8 cellular contexts compared by ENCODE assay signal in the genomic region with DNA sequence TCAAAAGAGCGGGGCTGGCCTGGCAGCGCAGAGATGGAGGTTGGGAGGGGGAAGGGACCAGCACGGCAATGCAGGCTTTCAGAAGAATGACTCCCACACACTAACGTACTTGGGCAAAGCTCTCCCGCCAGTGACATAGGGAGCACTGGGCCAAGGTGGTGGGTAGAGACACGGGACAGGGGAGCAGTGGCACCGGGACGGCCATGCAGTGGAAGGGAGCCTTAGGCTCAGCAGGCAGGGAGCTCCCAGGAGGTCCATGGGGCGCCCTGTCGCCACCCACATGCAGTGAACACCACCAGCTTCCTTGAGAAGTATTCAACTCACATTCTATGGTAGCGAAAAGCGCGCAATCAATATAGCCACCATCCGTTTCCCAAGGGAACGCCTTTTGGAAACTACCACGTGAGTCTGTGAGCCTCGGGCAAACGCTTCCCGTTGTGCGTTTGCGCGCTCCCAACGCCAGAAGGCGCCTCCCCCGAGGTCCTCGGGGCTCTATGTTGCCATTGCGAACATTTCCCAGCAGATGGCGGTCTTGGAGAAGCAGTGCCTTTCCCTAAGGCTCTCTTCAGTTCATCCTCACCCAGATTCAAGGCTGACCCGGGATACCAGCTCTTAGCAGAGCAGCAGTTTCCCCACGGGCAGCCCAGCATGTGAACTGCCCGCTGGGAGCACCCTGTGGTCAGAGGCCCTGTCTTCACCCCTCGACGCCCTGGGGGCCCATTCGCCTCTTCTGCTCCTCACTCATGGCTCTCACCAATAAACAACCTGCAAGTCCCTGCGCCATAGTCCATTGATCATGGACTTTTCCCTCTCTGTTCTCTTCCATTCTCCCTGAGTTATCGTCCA. TPM values are rescaled to one million over a fixed set of nuclear protein-coding genes. Genes with fewer than 3 reads are reported as not detected.
DNase-seq lines count a peak whose midpoint lies in the region; ATAC-seq and TF ChIP-seq lines count a peak whose summit lies in the region.

No MANE protein-coding gene starts in this region.

- H3K27me3 Mint-ChIP-seq in WTC11 (ENCODE audit: low read depth): peaks cover 7% of the 10 kb centered on the region

- H3K9me3 Mint-ChIP-seq in WTC11: no peaks in the 10 kb centered on the region

- peak; percentile 61 for DNase-seq in NCI-H2171 (lab: John Stamatoyannopoulos, UW)
- DNase-seq in WTC11 (ENCODE audit: low spot score): peak; percentile 92
- peak; percentile 48 for DNase-seq in central memory CD4-positive, alpha-beta T cell
- DNase-seq in iris pigment epithelial cell (ENCODE audit: low read depth): peak; percentile 84
- DNase-seq in stimulated activated CD4-positive, alpha-beta T cell treated with anti-CD3 and anti-CD28 coated beads, Interleukin-12 subunit alpha, Interleukin-12 subunit beta, amount 100 ng/mL, for 4 hours: peak; percentile 70

- no peak overlapping the region for H3K27ac ChIP-seq in 22Rv1

- no peak overlapping the region for H3K27ac Mint-ChIP-seq in WTC11

- POLR2A ChIA-PET in WTC11 (lab: Charles Lee): no interaction called here

- ATAC-seq in GM18499 (IDR thresholded peaks at IDR 0.05; ENCODE audit: insufficient read depth, unreplicated experiment): peak; percentile 72
- ATAC-seq in HG03039 (IDR thresholded peaks at IDR 0.05; ENCODE audit: unreplicated experiment): peak; percentile 57
- peak; percentile 86 for ATAC-seq in WTC11

- no peaks in the 10 kb centered on the region for H3K36me3 Mint-ChIP-seq in WTC11

- H3K4me3 Mint-ChIP-seq in WTC11: peak overlapping the region; percentile 67

- peaks cover 23% of the 10 kb centered on the region for H3K4me1 Mint-ChIP-seq in WTC11

- CTCF ChIA-PET in WTC11 (lab: Charles Lee): interaction anchor here (0.5 to 7.0 kb wide), 49 partner anchors 9 to 684 kb away, joined by 3 to 240 read pairs (median 5); partner anchors contain the start of gene TLL2

- TF ChIP-seq CTCF in 22Rv1 (IDR thresholded peaks at IDR 0.05) (peak; percentile 97), WTC11 (IDR thresholded peaks at IDR 0.05) (peak; percentile 78)

TF ChIP-seq in WTC11, 78 proteins besides CTCF, POLR2A, EP300 and RAD21 (continues in another document):
- no peak for TF ChIP-seq ZNF671 (CRISPR knock-in tag; IDR thresholded peaks at IDR 0.05)
- peak; percentile 51; the same call in 1 of the 2 replicates for TF ChIP-seq SP1 (CRISPR knock-in tag; conservative IDR thresholded peaks at IDR 0.05)
- TF ChIP-seq, protein P1, sequence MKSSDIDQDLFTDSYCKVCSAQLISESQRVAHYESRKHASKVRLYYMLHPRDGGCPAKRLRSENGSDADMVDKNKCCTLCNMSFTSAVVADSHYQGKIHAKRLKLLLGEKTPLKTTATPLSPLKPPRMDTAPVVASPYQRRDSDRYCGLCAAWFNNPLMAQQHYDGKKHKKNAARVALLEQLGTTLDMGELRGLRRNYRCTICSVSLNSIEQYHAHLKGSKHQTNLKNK (CRISPR knock-in tag; IDR thresholded peaks at IDR 0.05): no peak
- TF ChIP-seq ZNF232 (CRISPR knock-in tag; IDR thresholded peaks at IDR 0.05): no peak
- no peak for TF ChIP-seq GABPB1 (CRISPR knock-in tag; IDR thresholded peaks at IDR 0.05)
- no peak for TF ChIP-seq FOXP4 (CRISPR knock-in tag; IDR thresholded peaks at IDR 0.05)
- no peak for TF ChIP-seq ZNF263 (CRISPR knock-in tag; IDR thresholded peaks at IDR 0.05; ENCODE audit: low read depth)
- TF ChIP-seq, protein P2, sequence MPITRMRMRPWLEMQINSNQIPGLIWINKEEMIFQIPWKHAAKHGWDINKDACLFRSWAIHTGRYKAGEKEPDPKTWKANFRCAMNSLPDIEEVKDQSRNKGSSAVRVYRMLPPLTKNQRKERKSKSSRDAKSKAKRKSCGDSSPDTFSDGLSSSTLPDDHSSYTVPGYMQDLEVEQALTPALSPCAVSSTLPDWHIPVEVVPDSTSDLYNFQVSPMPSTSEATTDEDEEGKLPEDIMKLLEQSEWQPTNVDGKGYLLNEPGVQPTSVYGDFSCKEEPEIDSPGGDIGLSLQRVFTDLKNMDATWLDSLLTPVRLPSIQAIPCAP (CRISPR knock-in tag; IDR thresholded peaks at IDR 0.05): no peak
- no peak for TF ChIP-seq SMAD4 (CRISPR knock-in tag; IDR thresholded peaks at IDR 0.05)
- TF ChIP-seq IRF2 (CRISPR knock-in tag; IDR thresholded peaks at IDR 0.05; ENCODE audit: borderline replicate concordance, low read depth): no peak
- TF ChIP-seq EMX1 (CRISPR knock-in tag; IDR thresholded peaks at IDR 0.05): no peak
- no peak for TF ChIP-seq HMGA2 (CRISPR knock-in tag; IDR thresholded peaks at IDR 0.05)
- no peak for TF ChIP-seq ATF2 (CRISPR knock-in tag; IDR thresholded peaks at IDR 0.05; ENCODE audit: borderline replicate concordance, low read depth)
- TF ChIP-seq ELF4 (CRISPR knock-in tag; IDR thresholded peaks at IDR 0.05; ENCODE audit: low read depth): no peak
- peak; percentile 77; the same call in 1 of the 2 replicates for TF ChIP-seq FOXK1 (CRISPR knock-in tag; IDR thresholded peaks at IDR 0.05)
- TF ChIP-seq ZNF416 (CRISPR knock-in tag; IDR thresholded peaks at IDR 0.05): no peak
- TF ChIP-seq ZBTB43 (CRISPR knock-in tag; IDR thresholded peaks at IDR 0.05): no peak
- TF ChIP-seq ETV6 (CRISPR knock-in tag; IDR thresholded peaks at IDR 0.05): peak; percentile 60; the same call in 1 of the 2 replicates
- no peak for TF ChIP-seq ZNF425 (CRISPR knock-in tag; conservative IDR thresholded peaks at IDR 0.05)
- TF ChIP-seq ZNF317 (CRISPR knock-in tag; IDR thresholded peaks at IDR 0.05; ENCODE audit: borderline replicate concordance, low read depth): no peak
- no peak for TF ChIP-seq TEAD1 (CRISPR knock-in tag; IDR thresholded peaks at IDR 0.05)
- TF ChIP-seq ZNF121 (CRISPR knock-in tag; IDR thresholded peaks at IDR 0.05): no peak
- peak; percentile 93 for TF ChIP-seq ZNF423 (CRISPR knock-in tag; IDR thresholded peaks at IDR 0.05)
- TF ChIP-seq, protein P3, sequence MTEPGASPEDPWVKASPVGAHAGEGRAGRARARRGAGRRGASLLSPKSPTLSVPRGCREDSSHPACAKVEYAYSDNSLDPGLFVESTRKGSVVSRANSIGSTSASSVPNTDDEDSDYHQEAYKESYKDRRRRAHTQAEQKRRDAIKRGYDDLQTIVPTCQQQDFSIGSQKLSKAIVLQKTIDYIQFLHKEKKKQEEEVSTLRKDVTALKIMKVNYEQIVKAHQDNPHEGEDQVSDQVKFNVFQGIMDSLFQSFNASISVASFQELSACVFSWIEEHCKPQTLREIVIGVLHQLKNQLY (CRISPR knock-in tag; IDR thresholded peaks at IDR 0.05): no peak
- 0 out of 2 replicates have a peak, but pooled peaks have one; percentile 44 for TF ChIP-seq ZBTB21 (CRISPR knock-in tag; IDR thresholded peaks at IDR 0.05; ENCODE audit: borderline replicate concordance)

RNA-seq across cellular contexts. Expression of gene OPALIN, which starts 16.4 kb away (rescaled TPM):
- total RNA-seq in WTC11 (2021): 0.04 TPM in 1 of 3 replicates, not detected in the others
